ENCODE assay signal across 1 cellular context in genomic region chr6:111096246-111096645, GRCh38.
TF ChIP-seq lines count a peak whose summit lies in the region.

No MANE protein-coding gene starts in this region.

TF ChIP-seq in HEK293, 187 proteins besides CTCF, POLR2A, EP300 and RAD21 (continued from another document):
- TF ChIP-seq ZBTB17 (tag by site-specific recombination; IDR thresholded peaks at IDR 0.05) (peak; percentile 16; the same call in 1 of the 2 replicates), ZNF366 (tag by site-specific recombination; conservative IDR thresholded peaks at IDR 0.05) (0 out of 2 replicates have a peak, but pooled peaks have one; percentile 13)
